ENCODE assay signal across 26 cellular contexts in the genomic region with DNA sequence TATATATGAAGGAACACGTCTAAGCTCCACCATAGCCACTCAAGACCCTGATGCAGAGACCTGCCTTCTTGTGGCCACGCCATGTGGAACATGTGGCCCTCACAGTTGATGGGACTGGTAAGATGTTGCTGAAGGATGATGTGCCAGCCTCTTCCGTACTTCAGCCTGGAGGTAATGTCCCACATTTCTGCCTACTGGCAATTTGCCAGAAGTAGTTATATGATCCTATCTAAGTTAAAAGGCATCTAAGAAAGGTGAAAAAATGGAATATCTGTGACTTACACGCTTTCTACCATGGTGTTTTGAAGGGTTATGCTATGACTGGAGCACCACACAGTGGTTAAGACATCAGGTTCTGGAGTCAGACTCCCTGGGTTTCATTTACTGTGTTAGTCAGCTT.
"Had no signal": no experiment of that assay in that cellular context is flagged by ENCODE, and none has a peak within 500 bp of the region (broad histone marks: within the 10 kb centered on the region; RNA-seq: fewer than 3 reads in every experiment).

No MANE protein-coding gene starts in this region.

- H3K27me3 ChIP-seq: esophagus muscularis mucosa, right atrium auricular region, sigmoid colon, tibial nerve, upper lobe of left lung, uterus had no signal

- H3K4me1 ChIP-seq: esophagus muscularis mucosa, lower lobe of right lung, prostate gland, right atrium auricular region, sigmoid colon, tibial nerve, upper lobe of left lung, uterus had no signal

- H3K4me3 ChIP-seq: coronary artery, esophagus muscularis mucosa, lower lobe of right lung, prostate gland, right atrium auricular region, sigmoid colon, thoracic aorta, tibial nerve, upper lobe of left lung, uterus had no signal

- H3K27ac ChIP-seq: coronary artery, esophagus muscularis mucosa, lower lobe of right lung, prostate gland, right atrium auricular region, sigmoid colon, thoracic aorta, tibial nerve, upper lobe of left lung, uterus had no signal

- H3K9me3 ChIP-seq: esophagus muscularis mucosa, lower lobe of right lung, prostate gland, right atrium auricular region, sigmoid colon, thoracic aorta, tibial nerve, upper lobe of left lung, uterus had no signal

- FAIRE-seq: endothelial cell of umbilical vein had no signal

- ATAC-seq: left colon; left ventricle myocardium superior; lower lobe of right lung; naive thymus-derived CD8-positive, alpha-beta T cell; stimulated activated memory B cell treated with anti-CD40 and anti-IgM and Interleukin-4, amounts not matched to agents 10 μg/mL and 1 μg/mL and 100 μg/mL, for 72 hours; stimulated activated naive CD8-positive, alpha-beta T cell treated with anti-CD3 and anti-CD28 coated beads, Interleukin-15, Interleukin-2, amounts not matched to agents 100 U/mL and 50 U/mL, for 24 hours had no signal

- H3K36me3 ChIP-seq: esophagus muscularis mucosa, lower lobe of right lung, prostate gland, right atrium auricular region, sigmoid colon, thoracic aorta, tibial nerve, upper lobe of left lung, uterus had no signal

- DNase-seq: dermis blood vessel endothelial cell; effector memory CD4-positive, alpha-beta T cell; hypothalamus; immature natural killer cell; islet precursor cell; kidney glomerular epithelial cell; left colon; left ventricle myocardium superior; lower lobe of right lung; naive thymus-derived CD8-positive, alpha-beta T cell; nephron progenitor cell; nucleus accumbens; sigmoid colon; stimulated activated CD4-positive, alpha-beta T cell treated with anti-CD3 and anti-CD28 coated beads, Interleukin-2, amount 100 ng/mL, for 24 hours; stimulated activated CD4-positive, alpha-beta T cell treated with anti-CD3 and anti-CD28 coated beads, Interleukin-4, amount 100 ng/mL, for 4 hours; stimulated activated naive CD8-positive, alpha-beta T cell treated with anti-CD3 and anti-CD28 coated beads, Interleukin-15, Interleukin-2, amounts not matched to agents 100 U/mL and 50 U/mL, for 24 hours; upper lobe of left lung; uterus had no signal
